8 cellular contexts compared by ENCODE assay signal in the genomic region with DNA sequence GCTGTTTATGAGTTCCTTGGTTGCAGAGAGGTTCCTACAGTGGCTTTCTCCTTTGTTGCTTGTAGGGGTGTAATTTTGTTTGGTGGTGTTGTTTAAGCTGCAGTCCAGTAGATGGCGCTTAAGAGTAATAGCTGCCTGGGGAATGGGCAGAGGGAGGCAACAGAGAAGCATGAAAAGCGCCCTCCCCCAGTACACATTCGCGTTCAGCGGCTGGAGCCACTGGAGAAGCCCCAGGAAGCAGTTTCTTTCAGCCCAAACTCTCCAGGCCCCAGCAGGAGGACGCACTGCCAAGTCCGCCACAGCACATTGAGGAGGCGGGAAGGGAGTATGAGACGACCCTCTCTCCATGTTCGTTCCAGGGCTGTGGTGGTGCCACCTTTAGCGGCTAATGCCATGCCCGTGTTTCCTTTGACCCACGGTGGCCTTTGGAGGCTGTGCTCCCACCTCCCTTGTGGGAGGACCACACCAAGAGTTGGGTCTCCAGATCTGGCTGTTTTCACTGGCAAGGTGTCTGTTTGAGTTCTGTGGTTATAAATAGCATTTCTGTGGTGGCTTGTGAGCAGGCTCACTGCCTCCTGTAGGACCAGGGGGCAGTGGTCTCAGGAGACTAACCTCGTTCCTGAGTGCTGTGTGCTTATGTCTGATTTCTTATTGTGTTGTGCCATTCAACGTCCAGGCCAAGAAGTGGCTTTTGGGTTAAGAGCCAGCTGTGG.
DNase-seq lines count a peak whose midpoint lies in the region; ATAC-seq, FAIRE-seq and TF ChIP-seq lines count a peak whose summit lies in the region.

No MANE protein-coding gene starts in this region.

- DNase-seq in CD8-positive, alpha-beta memory T cell = peak in 3 of 5 donors; percentile 3 to 32 (median 15)
- DNase-seq in GM19239 (ENCODE audit: insufficient read length, low spot score) (peak; percentile 21), coronary artery (ENCODE audit: low spot score) (no peak), lung (ENCODE audit: low spot score) (no peak), GDM1 (lab: John Stamatoyannopoulos, UW) (no peak), middle frontal gyrus (ENCODE audit: extremely low spot score, low spot score) (no peak), kidney glomerular epithelial cell (lab: John Stamatoyannopoulos, UW) (no peak)

- WGBS in lung, 2 donors = 75 to 85% methylated on average over 15 of the region's 15 CpGs

- H3F3A ChIP-seq in OCI-LY1 (ENCODE audit: insufficient read depth, low read length) = no peaks in the 10 kb centered on the region

- peak; percentile 48 for FAIRE-seq in GM19239 (lab: Jason Lieb, UNC)

- no peaks in the 10 kb centered on the region for H3K9me2 ChIP-seq in OCI-LY1 (ENCODE audit: low read depth, low read length)

- H3K27me3 Mint-ChIP-seq in CD8-positive, alpha-beta memory T cell = peaks cover 0 to 1% of the 10 kb centered on the region in 2 donors

- H3K4me1 ChIP-seq in CD8-positive, alpha-beta memory T cell (ENCODE audit: insufficient read depth, low read length) = no peaks in the 10 kb centered on the region
- peaks cover 35% of the 10 kb centered on the region for H3K4me1 ChIP-seq in OCI-LY1 (ENCODE audit: insufficient read depth, low read length, severe bottlenecking)
- peaks cover 0 to 6% of the 10 kb centered on the region in 2 donors for H3K4me1 ChIP-seq in lung (ENCODE audit: control insufficient read depth in 2 of 2, insufficient read depth in 2 of 2, low read length in 2 of 2)

- H3K4me3 ChIP-seq in CD8-positive, alpha-beta memory T cell (ENCODE audit: low read length) = no peak overlapping the region
- H3K4me3 ChIP-seq in OCI-LY1 (ENCODE audit: low read depth, low read length, poor library complexity, severe bottlenecking) = no peak overlapping the region
- no peak overlapping the region for H3K4me3 ChIP-seq in coronary artery
- H3K4me3 ChIP-seq in lung = no peak overlapping the region

- no peaks in the 10 kb centered on the region for H4K20me1 ChIP-seq in OCI-LY1 (ENCODE audit: insufficient read depth, low read length)

- POLR2A ChIA-PET in CD8-positive, alpha-beta memory T cell (lab: Charles Lee) = no interaction called here

- no peak overlapping the region for H3K4me3 Mint-ChIP-seq in CD8-positive, alpha-beta memory T cell

- TF ChIP-seq CTCF in OCI-LY1 (IDR thresholded peaks at IDR 0.05; ENCODE audit: low read length) (peak; percentile 83), coronary artery (IDR thresholded peaks at IDR 0.05) (peak; percentile 31), lung (IDR thresholded peaks at IDR 0.05; ENCODE audit: control extremely low read depth, extremely low read depth) (peak; percentile 26)

- H3K36me3 Mint-ChIP-seq in CD8-positive, alpha-beta memory T cell = peaks cover 0 to 4% (median 0%) of the 10 kb centered on the region in 3 donors

- no peaks in the 10 kb centered on the region for H3K9me3 ChIP-seq in CD8-positive, alpha-beta memory T cell (ENCODE audit: low read length)
- H3K9me3 ChIP-seq in OCI-LY1 (ENCODE audit: low read length) (no peaks in the 10 kb centered on the region), lung (ENCODE audit: control insufficient read depth in 2 of 2, insufficient read depth in 1 of 2, low read length in 1 of 2) (no peaks in the 10 kb centered on the region)

- H3K27me3 ChIP-seq in CD8-positive, alpha-beta memory T cell (ENCODE audit: insufficient read depth, low read length, poor library complexity, severe bottlenecking) = no peaks in the 10 kb centered on the region
- no peaks in the 10 kb centered on the region for H3K27me3 ChIP-seq in OCI-LY1 (ENCODE audit: insufficient read depth, low read length)
- no peaks in the 10 kb centered on the region for H3K27me3 ChIP-seq in lung (ENCODE audit: control insufficient read depth, insufficient read depth)

- no peak overlapping the region for H3K27ac ChIP-seq in CD8-positive, alpha-beta memory T cell (ENCODE audit: low read depth, low read length)
- H3K27ac ChIP-seq in OCI-LY1 (ENCODE audit: low read depth, low read length, poor library complexity, severe bottlenecking) (no peak overlapping the region), coronary artery (peak overlapping the region in 1 of 2 donors; percentile 38), lung (ENCODE audit: low read depth in 1 of 2, low read length in 1 of 2) (no peak overlapping the region)

- no peaks in the 10 kb centered on the region for H3K9me3 Mint-ChIP-seq in CD8-positive, alpha-beta memory T cell

- H2AFZ ChIP-seq in OCI-LY1 (ENCODE audit: low read length) = no peak overlapping the region

- no peaks in the 10 kb centered on the region for H3K79me2 ChIP-seq in OCI-LY1 (ENCODE audit: insufficient read depth, low read length)

- no peak overlapping the region for H3K9ac ChIP-seq in OCI-LY1 (ENCODE audit: low read length)

- H3K4me1 Mint-ChIP-seq in CD8-positive, alpha-beta memory T cell = peaks cover 17 to 29% (median 25%) of the 10 kb centered on the region in 3 donors

- CTCF ChIA-PET in CD8-positive, alpha-beta memory T cell (lab: Charles Lee) = no interaction called here

- H3K36me3 ChIP-seq in CD8-positive, alpha-beta memory T cell (ENCODE audit: insufficient read depth, low read length) = no peaks in the 10 kb centered on the region
- H3K36me3 ChIP-seq in OCI-LY1 (ENCODE audit: insufficient read depth, low read length) = no peaks in the 10 kb centered on the region
- H3K36me3 ChIP-seq in lung (ENCODE audit: control insufficient read depth in 2 of 2, insufficient read depth in 2 of 2, low read length in 2 of 2) = no peaks in the 10 kb centered on the region

- ATAC-seq in lung (ENCODE audit: insufficient read depth, low FRiP score) = no peak

- peak overlapping the region in 3 of 8 donors; percentile 2 to 49 (median 6) for H3K27ac Mint-ChIP-seq in CD8-positive, alpha-beta memory T cell

- H3K4me2 ChIP-seq in OCI-LY1 (ENCODE audit: low read length) = no peak overlapping the region

Comparison
In these comparisons a context has a peak if more than half of its experiments do, and no peak if none do; other contexts are left out.
1. DNase-seq: peak in CD8-positive, alpha-beta memory T cell (3 of 5) and GM19239 (single experiment); none in coronary artery (single experiment), lung (single experiment), GDM1 (single experiment), middle frontal gyrus (single experiment) and kidney glomerular epithelial cell (single experiment).
2. CTCF ChIP-seq: peak in every context shown above with its lines; median percentile 83 in OCI-LY1; 31 in coronary artery; 26 in lung.